ENCODE assay signal across 13 cellular contexts in the genomic region with DNA sequence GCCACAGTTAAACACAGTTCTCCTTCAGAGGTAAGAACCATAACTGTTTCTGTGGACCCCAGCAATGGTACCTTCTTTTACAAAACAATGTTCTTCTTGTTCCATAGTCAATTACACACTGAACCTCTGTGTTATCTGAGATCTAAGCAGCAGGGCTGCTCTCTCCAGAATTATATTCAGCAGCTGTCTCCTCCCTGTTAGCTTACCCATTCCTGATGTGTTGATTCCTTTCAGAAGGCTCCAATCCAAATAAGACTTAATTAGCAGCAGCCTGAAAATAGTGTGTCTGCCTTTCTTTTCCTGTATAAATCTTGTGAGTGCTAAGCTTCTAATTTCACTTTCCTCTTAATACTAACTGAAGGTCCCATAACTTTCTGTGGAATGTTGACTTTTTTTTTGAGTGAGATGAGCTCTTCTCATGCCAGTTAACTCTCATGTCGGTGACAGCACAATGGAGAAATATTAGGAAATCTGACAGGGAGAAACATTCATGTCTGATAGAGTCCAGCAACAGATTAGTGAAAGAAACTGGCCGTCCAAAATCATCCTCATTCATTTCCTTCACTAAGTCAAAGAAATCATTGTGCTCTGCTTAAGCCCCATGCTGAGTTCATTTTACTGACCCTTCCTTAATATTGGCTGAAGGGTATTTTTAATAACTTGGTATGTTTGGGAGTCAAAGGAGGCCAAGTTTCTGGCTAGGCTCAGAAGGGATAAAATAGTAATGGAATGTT.
A peak's percentile ranks its signal among the peaks of the same experiment; 100 is the strongest.
DNase-seq lines count a peak whose midpoint lies in the region; ATAC-seq and TF ChIP-seq lines count a peak whose summit lies in the region.
"Had no signal": no experiment of that assay in that cellular context is flagged by ENCODE, and none has a peak within 500 bp of the region (broad histone marks: within the 10 kb centered on the region; RNA-seq: fewer than 3 reads in every experiment).

No MANE protein-coding gene starts in this region.

- peaks cover 25% of the 10 kb centered on the region for H3K4me1 ChIP-seq in SJCRH30
- peaks cover 26% of the 10 kb centered on the region for H3K4me1 ChIP-seq in muscle layer of colon (ENCODE audit: insufficient read depth, low read length)
- peaks cover 41 to 86% of the 10 kb centered on the region in 2 donors for H3K4me1 ChIP-seq in thoracic aorta (ENCODE audit: control insufficient read depth in 1 of 2, low read depth in 2 of 2)
- H3K4me1 ChIP-seq in HAP-1, result no peaks in the 10 kb centered on the region

- H3K27me3 ChIP-seq in SJCRH30 (no peaks in the 10 kb centered on the region), muscle layer of colon (ENCODE audit: control insufficient read depth in 1 of 2, insufficient read depth in 2 of 2, low read length in 2 of 2) (no peaks in the 10 kb centered on the region), thoracic aorta (replicated peaks; ENCODE audit: insufficient read depth) (no peaks in the 10 kb centered on the region), HAP-1 (ENCODE audit: low read depth) (no peaks in the 10 kb centered on the region)

- TF ChIP-seq CTCF in fibroblast of pulmonary artery (IDR thresholded peaks at IDR 0.05; ENCODE audit: low read length, missing control alignments), result no peak
- TF ChIP-seq CTCF in thoracic aorta (IDR thresholded peaks at IDR 0.05), result no peak

- H3K27ac ChIP-seq in SJCRH30, result peak overlapping the region; percentile 92
- peak overlapping the region; percentile 14 for H3K27ac ChIP-seq in muscle layer of colon (ENCODE audit: low read depth, low read length)
- H3K27ac ChIP-seq in thoracic aorta, result peak overlapping the region; percentile 84 to 93
- H3K27ac ChIP-seq: KMS-11 had no signal

- in situ Hi-C loops in HAP-1 (cut with MboI; ENCODE audit: low sequenced_read_pairs), result no loop called here

- H3K9me3 ChIP-seq in SJCRH30 (replicated peaks) (no peaks in the 10 kb centered on the region), muscle layer of colon (ENCODE audit: low read length) (no peaks in the 10 kb centered on the region), thoracic aorta (no peaks in the 10 kb centered on the region), HAP-1 (no peaks in the 10 kb centered on the region)

- ATAC-seq in thoracic aorta (ENCODE audit: insufficient number of reproducible peaks, low FRiP score, low read depth), result no peak
- ATAC-seq in GM19397 (IDR thresholded peaks at IDR 0.05; ENCODE audit: unreplicated experiment), result no peak
- ATAC-seq: activated CD8-positive, alpha-beta T cell treated with anti-CD3 and anti-CD28 coated beads, Interleukin-2, amount 10 ng/mL, durations not matched to agents 7 days and 5 days had no signal

- H3K9ac ChIP-seq in muscle layer of colon (ENCODE audit: low read length), result no peak overlapping the region
- H3K9ac ChIP-seq: KMS-11 had no signal

- H3K4me3 ChIP-seq in SJCRH30 (peak overlapping the region; percentile 43), fibroblast of pulmonary artery (replicated peaks; ENCODE audit: low read depth, low read length) (no peak overlapping the region), muscle layer of colon (ENCODE audit: low read depth in 1 of 2, low read length in 2 of 2) (peak overlapping the region in 1 of 2 donors; percentile 15), thoracic aorta (peak overlapping the region; percentile 22), HAP-1 (no peak overlapping the region)

- peak; percentile 42 to 77 for DNase-seq in SJCRH30
- peak; percentile 31 for DNase-seq in fibroblast of pulmonary artery (ENCODE audit: low read depth)
- DNase-seq in thoracic aorta (ENCODE audit: low spot score), result no peak
- DNase-seq in HuH-7.5 (ENCODE audit: low spot score), result no peak
- no peak for DNase-seq in HAP-1 (ENCODE audit: low spot score in 2 of 2)
- DNase-seq: activated CD8-positive, alpha-beta T cell treated with anti-CD3 and anti-CD28 coated beads, Interleukin-2, amount 10 ng/mL, durations not matched to agents 7 days and 5 days; CD4-positive, alpha-beta T cell; GF-D8; NCI-H1436 treated with DMSO at 0.1 percent for 48 hours; NCI-H526 treated with DMSO at 0.1 percent for 48 hours had no signal

- H3K36me3 ChIP-seq in SJCRH30, result no peaks in the 10 kb centered on the region
- H3K36me3 ChIP-seq in muscle layer of colon (ENCODE audit: insufficient read depth, low read length), result no peaks in the 10 kb centered on the region
- no peaks in the 10 kb centered on the region for H3K36me3 ChIP-seq in thoracic aorta
- H3K36me3 ChIP-seq in HAP-1 (replicated peaks), result no peaks in the 10 kb centered on the region

Comparison
In these comparisons a context has a peak if more than half of its experiments do, and no peak if none do; other contexts are left out.
1. DNase-seq: peak in SJCRH30 (2 of 2) and fibroblast of pulmonary artery (single experiment); none in thoracic aorta (single experiment), HuH-7.5 (single experiment) and HAP-1 (0 of 2).
2. H3K27ac ChIP-seq: peak in every context shown above with its lines; median percentile 92 in SJCRH30; 88 in thoracic aorta; 14 in muscle layer of colon.
3. H3K4me3 ChIP-seq: peak in SJCRH30 (single experiment) and thoracic aorta (single experiment); none in fibroblast of pulmonary artery (single experiment) and HAP-1 (single experiment).